In genomic region chr22:31488988-31489617, GRCh38 we compare ENCODE assay signal across 8 cellular contexts. TPM values are rescaled to one million over a fixed set of nuclear protein-coding genes. Genes with fewer than 3 reads are reported as not detected.
DNase-seq lines count a peak whose midpoint lies in the region; ATAC-seq and TF ChIP-seq lines count a peak whose summit lies in the region.

No MANE protein-coding gene starts in this region.

- H3K36me3 ChIP-seq in KMS-11 (ENCODE audit: insufficient read depth) (no peaks in the 10 kb centered on the region), esophagus (ENCODE audit: control insufficient read depth in 2 of 2, insufficient read depth in 2 of 2, low read length in 1 of 2) (no peaks in the 10 kb centered on the region), muscle layer of duodenum (ENCODE audit: control insufficient read depth in 1 of 2, insufficient read depth in 2 of 2, low read length in 2 of 2) (peaks cover 2 to 11% of the 10 kb centered on the region in 2 donors), tibial artery (peaks cover 5 to 35% (median 14%) of the 10 kb centered on the region in 3 donors)

- H3K4me1 ChIP-seq in KMS-11 (ENCODE audit: low read depth, poor library complexity, severe bottlenecking) (peaks cover 36% of the 10 kb centered on the region), esophagus (ENCODE audit: control insufficient read depth in 2 of 2, insufficient read depth in 2 of 2, low read length in 1 of 2) (no peaks in the 10 kb centered on the region), muscle layer of duodenum (ENCODE audit: control insufficient read depth in 1 of 2, insufficient read depth in 2 of 2, low read length in 2 of 2) (peaks cover 10 to 28% of the 10 kb centered on the region in 2 donors), tibial artery (peaks cover 0 to 37% (median 28%) of the 10 kb centered on the region in 4 donors)

- H3K9me3 ChIP-seq in esophagus (ENCODE audit: control insufficient read depth in 2 of 2, insufficient read depth in 1 of 2, low read depth in 1 of 2, low read length in 1 of 2) (no peaks in the 10 kb centered on the region), muscle layer of duodenum (ENCODE audit: control insufficient read depth in 1 of 2, low read length in 2 of 2) (no peaks in the 10 kb centered on the region), tibial artery (no peaks in the 10 kb centered on the region)

- H3K27me3 ChIP-seq in KMS-11 (ENCODE audit: insufficient read depth, low read depth) (no peaks in the 10 kb centered on the region), esophagus (ENCODE audit: control insufficient read depth in 1 of 2, insufficient read depth in 2 of 2, low read length in 2 of 2) (no peaks in the 10 kb centered on the region), muscle layer of duodenum (ENCODE audit: low read depth, low read length) (no peaks in the 10 kb centered on the region), tibial artery (no peaks in the 10 kb centered on the region)

- peak overlapping the region; percentile 75 for H2AFZ ChIP-seq in KMS-11 (ENCODE audit: low read depth)

- H3K4me2 ChIP-seq in KMS-11 = peak overlapping the region; percentile 39

- ATAC-seq in GM21360 (IDR thresholded peaks at IDR 0.05; ENCODE audit: unreplicated experiment) (peak; percentile 14), GM18870 (IDR thresholded peaks at IDR 0.05; ENCODE audit: unreplicated experiment) (no peak)

- intact Hi-C loops in tibial artery (cut with DNase I; ENCODE audit: low total_unique reads) = no loop called here

- DNase-seq in CMK (ENCODE audit: low read depth) = peak; percentile 14
- DNase-seq in activated CD8-positive, alpha-beta memory T cell treated with anti-CD3 and anti-CD28 coated beads for 48 hours (ENCODE audit: low read depth in 2 of 3, low spot score in 2 of 3) = peak in 2 of 3 experiments; percentile 10 to 12
- DNase-seq in tibial artery = peak in 1 of 2 donors; percentile 22

- peak overlapping the region; percentile 95; the same call in 1 of the 2 replicates for H3K9ac ChIP-seq in KMS-11

- peaks cover 45% of the 10 kb centered on the region for H3K79me2 ChIP-seq in KMS-11 (ENCODE audit: insufficient read depth, low read depth)

- no peak for TF ChIP-seq CTCF in KMS-11 (conservative IDR thresholded peaks at IDR 0.05; ENCODE audit: low read depth, low read length)
- TF ChIP-seq CTCF in tibial artery (IDR thresholded peaks at IDR 0.05) = no peak

- H3K27ac ChIP-seq in KMS-11 (peak overlapping the region; percentile 98; the same call in 1 of the 2 replicates), esophagus (ENCODE audit: low read depth in 2 of 2, low read length in 1 of 2) (peak overlapping the region; percentile 97 to 98), muscle layer of duodenum (ENCODE audit: low read length) (peak overlapping the region; percentile 53), tibial artery (peak overlapping the region; percentile 87 to 94)

- no peaks in the 10 kb centered on the region for H4K20me1 ChIP-seq in KMS-11 (ENCODE audit: insufficient read depth)

- H3K4me3 ChIP-seq in KMS-11 (IDR thresholded peaks at IDR 0.05; ENCODE audit: insufficient read depth, low read depth, low read length) (no peak overlapping the region), esophagus (ENCODE audit: low read depth in 1 of 2, low read length in 2 of 2) (peak overlapping the region; percentile 93 to 98), muscle layer of duodenum (ENCODE audit: low read depth in 1 of 2, low read length in 2 of 2) (peak overlapping the region; percentile 56 to 81), tibial artery (peak overlapping the region; percentile 72 to 80)

- 1% methylated on average over 34 to 61 of the region's 61 CpGs for WGBS in esophagus, 2 donors

RNA-seq across cellular contexts. Expression of gene EIF4ENIF1, which starts 0.5 kb away (rescaled TPM):
- 10 to 100 TPM in 1 of 2 donors, 1 to 10 TPM in 1; 7.8 to 11.0 TPM for polyA plus RNA-seq in esophagus

RNA-seq across cellular contexts. Expression of gene SFI1, which starts 7.2 kb away (rescaled TPM):
- 10 to 100 TPM; 10.5 to 27.1 TPM for polyA plus RNA-seq in esophagus
